ENCODE assay signal across 12 cellular contexts in genomic region chr2:30266705-30267104, GRCh38. TPM values are rescaled to one million over a fixed set of nuclear protein-coding genes. Genes with fewer than 3 reads are reported as not detected.
DNase-seq lines count a peak whose midpoint lies in the region; ATAC-seq and TF ChIP-seq lines count a peak whose summit lies in the region.
"Had no signal": no experiment of that assay in that cellular context is flagged by ENCODE, and none has a peak within 500 bp of the region (broad histone marks: within the 10 kb centered on the region; RNA-seq: fewer than 3 reads in every experiment).

No MANE protein-coding gene starts in this region.

- no peaks in the 10 kb centered on the region for H3K9me3 ChIP-seq in CD8-positive, alpha-beta memory T cell (ENCODE audit: low read length)
- no peaks in the 10 kb centered on the region for H3K9me3 ChIP-seq in Karpas-422 (ENCODE audit: low read length)
- H3K9me3 ChIP-seq in WERI-Rb-1 (ENCODE audit: severe bottlenecking): peaks cover 10% of the 10 kb centered on the region

- H3K27me3 ChIP-seq in CD8-positive, alpha-beta memory T cell (ENCODE audit: insufficient read depth, low read length, poor library complexity, severe bottlenecking): no peaks in the 10 kb centered on the region
- H3K27me3 ChIP-seq in Karpas-422 (ENCODE audit: low read length): no peaks in the 10 kb centered on the region
- no peaks in the 10 kb centered on the region for H3K27me3 ChIP-seq in WERI-Rb-1 (ENCODE audit: insufficient read depth, low read depth, severe bottlenecking)

- no peaks in the 10 kb centered on the region for H3K79me2 ChIP-seq in Karpas-422 (ENCODE audit: low read length)

- no peaks in the 10 kb centered on the region for H3K9me2 ChIP-seq in Karpas-422 (replicated peaks; ENCODE audit: insufficient read depth, low read length)

- peak overlapping the region; percentile 53 for H3K27ac ChIP-seq in CD8-positive, alpha-beta memory T cell (ENCODE audit: low read depth, low read length)
- H3K27ac ChIP-seq in Karpas-422 (ENCODE audit: low read length): no peak overlapping the region
- no peak overlapping the region for H3K27ac ChIP-seq in caudate nucleus (ENCODE audit: low read depth, low read length)
- no peak overlapping the region for H3K27ac ChIP-seq in WERI-Rb-1
- H3K27ac ChIP-seq: C4-2B had no signal

- H3K4me2 ChIP-seq in Karpas-422 (ENCODE audit: low read depth, low read length, poor library complexity, severe bottlenecking): no peak overlapping the region

- H3K4me1 Mint-ChIP-seq in CD8-positive, alpha-beta memory T cell: peaks cover 59 to 80% (median 78%) of the 10 kb centered on the region in 3 donors
- H3K4me1 Mint-ChIP-seq in activated naive CD8-positive, alpha-beta T cell (ENCODE audit: low read depth): peaks cover 80% of the 10 kb centered on the region
- peaks cover 63 to 67% of the 10 kb centered on the region in 2 donors for H3K4me1 Mint-ChIP-seq in natural killer cell

- peaks cover 2 to 13% (median 12%) of the 10 kb centered on the region in 3 donors for H3K36me3 Mint-ChIP-seq in CD8-positive, alpha-beta memory T cell
- H3K36me3 Mint-ChIP-seq in activated naive CD8-positive, alpha-beta T cell: peaks cover 7% of the 10 kb centered on the region
- no peaks in the 10 kb centered on the region for H3K36me3 Mint-ChIP-seq in natural killer cell

- ATAC-seq in natural killer cell (peak in 1 of 3 donors; percentile 3), HG02798 (IDR thresholded peaks at IDR 0.05; ENCODE audit: poor library complexity, unreplicated experiment) (no peak)

- intact Hi-C loops in natural killer cell (cut with micrococcal nuclease): loop anchor here (1.0 to 2.0 kb wide), 4 partner anchors 13 to 70 kb away; no protein-coding TSS in a partner anchor

- no peaks in the 10 kb centered on the region for H3K27me3 Mint-ChIP-seq in CD8-positive, alpha-beta memory T cell
- no peaks in the 10 kb centered on the region for H3K27me3 Mint-ChIP-seq in activated naive CD8-positive, alpha-beta T cell
- no peaks in the 10 kb centered on the region for H3K27me3 Mint-ChIP-seq in natural killer cell (ENCODE audit: low read depth in 2 of 2)

- no peaks in the 10 kb centered on the region for H3K36me3 ChIP-seq in CD8-positive, alpha-beta memory T cell (ENCODE audit: insufficient read depth, low read length)
- H3K36me3 ChIP-seq in Karpas-422 (ENCODE audit: insufficient read depth, low read length) (no peaks in the 10 kb centered on the region), WERI-Rb-1 (no peaks in the 10 kb centered on the region)

- CTCF ChIA-PET in CD8-positive, alpha-beta memory T cell (lab: Charles Lee): interaction anchor here (0.8 to 2.5 kb wide), 7 partner anchors 19 to 102 kb away, joined by 3 to 11 read pairs (median 5); no protein-coding TSS in a partner anchor

- TF ChIP-seq CTCF in natural killer cell (IDR thresholded peaks at IDR 0.05): no peak
- TF ChIP-seq CTCF in WERI-Rb-1 (IDR thresholded peaks at IDR 0.05; ENCODE audit: low read depth, low read length): no peak

- POLR2A ChIA-PET in CD8-positive, alpha-beta memory T cell (lab: Charles Lee): interaction anchor here (0.9 to 4.0 kb wide), 9 partner anchors 27 to 180 kb away, joined by 3 to 26 read pairs (median 7); partner anchors contain the start of genes LBH, LCLAT1 and YPEL5

- no peak overlapping the region for H3K9ac ChIP-seq in Karpas-422 (ENCODE audit: low read length)

- H4K20me1 ChIP-seq in Karpas-422 (ENCODE audit: insufficient read depth, low read depth, low read length): no peaks in the 10 kb centered on the region

- peak overlapping the region; percentile 64 to 93 (median 86) for H3K4me3 Mint-ChIP-seq in CD8-positive, alpha-beta memory T cell
- H3K4me3 Mint-ChIP-seq in activated naive CD8-positive, alpha-beta T cell: peak overlapping the region; percentile 84
- H3K4me3 Mint-ChIP-seq in natural killer cell: peak overlapping the region; percentile 89

- H2AFZ ChIP-seq in Karpas-422 (ENCODE audit: low read length): no peak overlapping the region

- H3K4me3 ChIP-seq in CD8-positive, alpha-beta memory T cell (ENCODE audit: low read length): peak overlapping the region; percentile 47
- H3K4me3 ChIP-seq in Karpas-422 (ENCODE audit: low read length) (no peak overlapping the region), WERI-Rb-1 (ENCODE audit: low read depth, low read length) (no peak overlapping the region)

- peak; percentile 23 for DNase-seq in Ammon's horn (ENCODE audit: low spot score)
- no peak for DNase-seq in CD8-positive, alpha-beta memory T cell
- no peak for DNase-seq in natural killer cell
- no peak for DNase-seq in Karpas-422
- no peak for DNase-seq in caudate nucleus (lab: John Stamatoyannopoulos, UW)
- DNase-seq in WERI-Rb-1: no peak
- DNase-seq: mesenchymal stem cell, NCI-H1105 treated with DMSO at 0.1 percent for 48 hours, NCI-H510A had no signal

- H3K27ac Mint-ChIP-seq in CD8-positive, alpha-beta memory T cell: peak overlapping the region; percentile 89 to 99 (median 98)
- H3K27ac Mint-ChIP-seq in activated naive CD8-positive, alpha-beta T cell: peak overlapping the region; percentile 99
- peak overlapping the region; percentile 93 to 94 for H3K27ac Mint-ChIP-seq in natural killer cell

- peaks cover 60% of the 10 kb centered on the region for H3K4me1 ChIP-seq in CD8-positive, alpha-beta memory T cell (ENCODE audit: insufficient read depth, low read length)
- no peaks in the 10 kb centered on the region for H3K4me1 ChIP-seq in Karpas-422 (ENCODE audit: low read length)

- peaks cover 0 to 2% (median 0%) of the 10 kb centered on the region in 5 donors for H3K9me3 Mint-ChIP-seq in CD8-positive, alpha-beta memory T cell
- H3K9me3 Mint-ChIP-seq in activated naive CD8-positive, alpha-beta T cell (ENCODE audit: low read depth): no peaks in the 10 kb centered on the region
- H3K9me3 Mint-ChIP-seq in natural killer cell: no peaks in the 10 kb centered on the region

RNA-seq across cellular contexts. Expression of gene LBH, which starts 35.4 kb away (rescaled TPM):
- total RNA-seq in CD8-positive, alpha-beta memory T cell: 100 to 1,000 TPM; 115 to 121 TPM
- polyA plus RNA-seq in CD8-positive, alpha-beta memory T cell: 156 TPM
- total RNA-seq in natural killer cell: 100 to 1,000 TPM; 157 to 197 (median 158) TPM
- 7.1 and 17.5 TPM in 2 replicates for total RNA-seq in Karpas-422 (2014; rRNA removed; shearing (Covaris generic); ENCODE audit: low replicate concordance)
